ENCODE assay signal across 16 cellular contexts in the genomic region with DNA sequence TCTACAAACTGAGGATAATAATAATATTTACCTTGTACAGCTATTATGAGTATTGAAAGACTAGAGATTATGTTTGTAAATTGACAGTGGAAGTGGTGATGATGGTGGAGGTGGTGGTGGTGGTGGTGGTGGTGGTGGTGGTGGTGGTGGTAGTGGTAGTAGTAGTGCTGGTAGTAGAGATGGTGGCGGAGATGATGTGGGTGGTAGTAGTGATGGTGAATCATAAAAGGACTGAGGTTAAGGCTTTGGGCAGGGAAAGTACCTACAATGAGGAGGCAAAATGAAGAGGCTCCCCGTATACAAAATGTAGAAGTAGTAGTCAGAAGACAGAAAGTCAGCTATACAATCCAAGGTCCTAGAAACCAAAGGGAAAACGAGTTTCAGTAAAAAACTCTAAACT.
DNase-seq lines count a peak whose midpoint lies in the region; ATAC-seq, FAIRE-seq and TF ChIP-seq lines count a peak whose summit lies in the region.
"Had no signal": no experiment of that assay in that cellular context is flagged by ENCODE, and none has a peak within 500 bp of the region (broad histone marks: within the 10 kb centered on the region; RNA-seq: fewer than 3 reads in every experiment).

No MANE protein-coding gene starts in this region.

- TF ChIP-seq CTCF in GM13977 (IDR thresholded peaks at IDR 0.05; ENCODE audit: extremely low read depth, insufficient read depth, missing control alignments), result no peak

- no peak for TF ChIP-seq POLR2A in GM12891 (IDR thresholded peaks at IDR 0.05; ENCODE audit: low read depth, low read length)

- peak; percentile 76 for FAIRE-seq in GM12891 (lab: Jason Lieb, UNC)

- in situ Hi-C loops in GM13977 (cut with MboI; ENCODE audit: low pct_unique_long_range_greater_than_20kb, low sequenced_read_pairs, unreplicated experiment), result no loop called here

- DNase-seq in GM12891 (ENCODE audit: insufficient read length, low spot score) (no peak), NCI-H1436 (lab: John Stamatoyannopoulos, UW) (no peak), GM13977 (ENCODE audit: low spot score) (no peak), EL (no peak), GM19238 (ENCODE audit: insufficient read length, low spot score) (no peak)
- peak; percentile 48 for DNase-seq in activated naive CD4-positive, alpha-beta T cell treated with anti-CD3 and anti-CD28 coated beads, Interleukin-2, amount 50 U/mL, for 16 hours
- DNase-seq in stimulated activated CD4-positive, alpha-beta T cell treated with anti-CD3 and anti-CD28 coated beads, Interleukin-2, amount 100 ng/mL, for 4 hours (ENCODE audit: low read depth), result peak; percentile 16
- DNase-seq: BE2C, DMS53, KBM-7, lower lobe of right lung, NCI-H1092 treated with DMSO at 0.1 percent for 48 hours, NCI-H2227 treated with DMSO at 0.1 percent for 48 hours, SHP77, T-helper 9 cell had no signal

- ATAC-seq in activated CD4-positive, CD25-positive, alpha-beta regulatory T cell treated with anti-CD3 and anti-CD28 coated beads, Interleukin-2, amount 50 U/mL, for 24 hours, result peak; percentile 97 to 98
- ATAC-seq: lower lobe of right lung had no signal

TF ChIP-seq in GM12891, 5 proteins besides CTCF, POLR2A, EP300 and RAD21:
- TF ChIP-seq SPI1 (IDR thresholded peaks at IDR 0.05; ENCODE audit: low read depth, low read length), result no peak
- no peak for TF ChIP-seq TAF1 (IDR thresholded peaks at IDR 0.05; ENCODE audit: low read depth, low read length)
- TF ChIP-seq POU2F2 (IDR thresholded peaks at IDR 0.05; ENCODE audit: low read depth, low read length), result no peak
- no peak for TF ChIP-seq PAX5 (IDR thresholded peaks at IDR 0.05; ENCODE audit: insufficient read depth, low read length, severe bottlenecking)
- TF ChIP-seq POLR2AphosphoS5 (IDR thresholded peaks at IDR 0.05; ENCODE audit: low read depth, low read length), result no peak

Comparison
In these comparisons a context has a peak if more than half of its experiments do, and no peak if none do; other contexts are left out.
1. DNase-seq: peak in activated naive CD4-positive, alpha-beta T cell treated with anti-CD3 and anti-CD28 coated beads, Interleukin-2, amount 50 U/mL, for 16 hours (single experiment) and stimulated activated CD4-positive, alpha-beta T cell treated with anti-CD3 and anti-CD28 coated beads, Interleukin-2, amount 100 ng/mL, for 4 hours (single experiment); none in GM12891 (single experiment), NCI-H1436 (single experiment), GM13977 (single experiment), EL (single experiment) and GM19238 (single experiment).